Comparison of ENCODE assay signal across 11 cellular contexts in genomic region chr17:34703533-34703932, GRCh38.
DNase-seq lines count a peak whose midpoint lies in the region; ATAC-seq and TF ChIP-seq lines count a peak whose summit lies in the region.
"Had no signal": no experiment of that assay in that cellular context is flagged by ENCODE, and none has a peak within 500 bp of the region (broad histone marks: within the 10 kb centered on the region; RNA-seq: fewer than 3 reads in every experiment).

No MANE protein-coding gene starts in this region.

- no peak for TF ChIP-seq CTCF in GM12865 (IDR thresholded peaks at IDR 0.05; ENCODE audit: insufficient read depth, low read depth, low read length, missing control alignments)
- no peak for TF ChIP-seq CTCF in brain microvascular endothelial cell (IDR thresholded peaks at IDR 0.05; ENCODE audit: low read depth, low read length, missing control alignments)

- peak; percentile 54 for DNase-seq in GM12865 (ENCODE audit: low read depth)
- DNase-seq in MV-4-11 (lab: John Stamatoyannopoulos, UW), result peak; percentile 38
- peak; percentile 3 for DNase-seq in brain microvascular endothelial cell
- DNase-seq in mucosa of gallbladder (ENCODE audit: low spot score), result peak; percentile 40
- no peak for DNase-seq in NCI-H187 (lab: John Stamatoyannopoulos, UW)
- no peak for DNase-seq in NCI-H1417 (lab: John Stamatoyannopoulos, UW)

- H3K4me3 ChIP-seq in GM12865 (ENCODE audit: low read depth, low read length) (no peak overlapping the region), brain microvascular endothelial cell (ENCODE audit: low read depth, low read length) (no peak overlapping the region)
- H3K4me3 ChIP-seq: dorsolateral prefrontal cortex, pancreas had no signal

- H3K36me3 ChIP-seq in brain microvascular endothelial cell (replicated peaks), result no peaks in the 10 kb centered on the region
- H3K36me3 ChIP-seq: pancreas had no signal

- ATAC-seq in HG03460 (IDR thresholded peaks at IDR 0.05; ENCODE audit: unreplicated experiment) (no peak), HG03097 (IDR thresholded peaks at IDR 0.05; ENCODE audit: low FRiP score, unreplicated experiment) (no peak)
- ATAC-seq: Panc1 had no signal

- no peak overlapping the region for H3K27ac ChIP-seq in brain microvascular endothelial cell
- H3K27ac ChIP-seq: dorsolateral prefrontal cortex, pancreas had no signal

- in situ Hi-C loops in brain microvascular endothelial cell (cut with HindIII; ENCODE audit: low pct_ligation_motif_present, low sequenced_read_pairs), result no loop called here

- H3K27me3 ChIP-seq in brain microvascular endothelial cell (replicated peaks), result no peaks in the 10 kb centered on the region

Comparison
In these comparisons a context has a peak if more than half of its experiments do, and no peak if none do; other contexts are left out.
1. DNase-seq: peak in GM12865 (single experiment), MV-4-11 (single experiment), brain microvascular endothelial cell (single experiment) and mucosa of gallbladder (single experiment); none in NCI-H187 (0 of 2) and NCI-H1417 (0 of 3).